17 cellular contexts compared by ENCODE assay signal in genomic region chr16:49833796-49834195, GRCh38. TPM values are rescaled to one million over a fixed set of nuclear protein-coding genes. Genes with fewer than 3 reads are reported as not detected.
A peak's percentile ranks its signal among the peaks of the same experiment; 100 is the strongest.
DNase-seq lines count a peak whose midpoint lies in the region; ATAC-seq and TF ChIP-seq lines count a peak whose summit lies in the region.
"Had no signal": no experiment of that assay in that cellular context is flagged by ENCODE, and none has a peak within 500 bp of the region (broad histone marks: within the 10 kb centered on the region; RNA-seq: fewer than 3 reads in every experiment).

No MANE protein-coding gene starts in this region.

- POLR2A ChIA-PET in activated CD8-positive, alpha-beta T cell treated with anti-CD3 and anti-CD28 coated beads, Interleukin-2, amount 10 ng/mL, durations not matched to agents 7 days and 5 days (lab: Charles Lee): no interaction called here

- no peak for TF ChIP-seq EP300 in ovary (IDR thresholded peaks at IDR 0.05)

- no peak overlapping the region for H3K4me3 Mint-ChIP-seq in immature natural killer cell
- no peak overlapping the region for H3K4me3 Mint-ChIP-seq in activated CD8-positive, alpha-beta T cell treated with anti-CD3 and anti-CD28 coated beads, Interleukin-2, amount 10 ng/mL, durations not matched to agents 7 days and 5 days
- H3K4me3 Mint-ChIP-seq: activated CD4-positive, alpha-beta memory T cell treated with anti-CD3 and anti-CD28 coated beads for 36 hours had no signal

- H3K27me3 ChIP-seq in left ventricle myocardium inferior (ENCODE audit: low read depth): peaks cover 18% of the 10 kb centered on the region
- no peaks in the 10 kb centered on the region for H3K27me3 ChIP-seq in ovary
- no peaks in the 10 kb centered on the region for H3K27me3 ChIP-seq in upper lobe of right lung
- H3K27me3 ChIP-seq: MG63 had no signal

- H3K9me3 ChIP-seq in left ventricle myocardium inferior (replicated peaks) (no peaks in the 10 kb centered on the region), ovary (no peaks in the 10 kb centered on the region), upper lobe of right lung (no peaks in the 10 kb centered on the region)
- H3K9me3 ChIP-seq: MG63 had no signal

- H3K4me1 ChIP-seq in left ventricle myocardium inferior (peaks cover 82% of the 10 kb centered on the region), ovary (ENCODE audit: insufficient read depth) (peaks cover 36% of the 10 kb centered on the region), upper lobe of right lung (peaks cover 30% of the 10 kb centered on the region)

- H3K27ac Mint-ChIP-seq in immature natural killer cell: no peak overlapping the region
- H3K27ac Mint-ChIP-seq in activated CD8-positive, alpha-beta T cell treated with anti-CD3 and anti-CD28 coated beads, Interleukin-2, amount 10 ng/mL, durations not matched to agents 7 days and 5 days: no peak overlapping the region
- H3K27ac Mint-ChIP-seq: activated CD4-positive, alpha-beta memory T cell treated with anti-CD3 and anti-CD28 coated beads for 36 hours had no signal

- peak; percentile 36 for DNase-seq in left ventricle myocardium inferior
- peak in 3 of 5 donors; percentile 41 to 54 (median 49) for DNase-seq in ovary
- no peak for DNase-seq in upper lobe of right lung
- DNase-seq in immature natural killer cell: no peak
- DNase-seq in activated CD8-positive, alpha-beta T cell treated with anti-CD3 and anti-CD28 coated beads, Interleukin-2, amount 10 ng/mL, durations not matched to agents 7 days and 5 days: no peak
- no peak for DNase-seq in activated naive CD4-positive, alpha-beta T cell treated with anti-CD3 and anti-CD28 coated beads, Interleukin-2, amount 50 U/mL, for 16 hours
- DNase-seq: activated CD4-positive, alpha-beta memory T cell treated with anti-CD3 and anti-CD28 coated beads for 36 hours; activated effector memory CD4-positive, alpha-beta T cell treated with anti-CD3 and anti-CD28 coated beads, Interleukin-2, amount 50 U/mL, for 16 hours; cerebellar nuclear complex; COR-L47; MG63; NCI-H2171; stimulated activated CD4-positive, alpha-beta T cell treated with anti-CD3 and anti-CD28 coated beads, Interleukin-4, amount 100 ng/mL, for 1 hour; stimulated activated naive CD4-positive, alpha-beta T cell treated with Interleukin-2 at 50 U/mL for 16 hours; T-helper 2 cell had no signal

- ATAC-seq in upper lobe of right lung: no peak
- no peak for ATAC-seq in activated CD8-positive, alpha-beta T cell treated with anti-CD3 and anti-CD28 coated beads, Interleukin-2, amount 10 ng/mL, durations not matched to agents 7 days and 5 days

- H3K9me3 Mint-ChIP-seq in immature natural killer cell: no peaks in the 10 kb centered on the region
- H3K9me3 Mint-ChIP-seq in activated CD8-positive, alpha-beta T cell treated with anti-CD3 and anti-CD28 coated beads, Interleukin-2, amount 10 ng/mL, durations not matched to agents 7 days and 5 days (ENCODE audit: insufficient read depth): no peaks in the 10 kb centered on the region
- H3K9me3 Mint-ChIP-seq: activated CD4-positive, alpha-beta memory T cell treated with anti-CD3 and anti-CD28 coated beads for 36 hours had no signal

- H3K4me3 ChIP-seq in left ventricle myocardium inferior (peak overlapping the region; percentile 11), ovary (no peak overlapping the region), upper lobe of right lung (no peak overlapping the region)
- H3K4me3 ChIP-seq: MG63 had no signal

- no peaks in the 10 kb centered on the region for H3K36me3 Mint-ChIP-seq in immature natural killer cell
- H3K36me3 Mint-ChIP-seq in activated CD8-positive, alpha-beta T cell treated with anti-CD3 and anti-CD28 coated beads, Interleukin-2, amount 10 ng/mL, durations not matched to agents 7 days and 5 days (ENCODE audit: low read depth): no peaks in the 10 kb centered on the region
- H3K36me3 Mint-ChIP-seq: activated CD4-positive, alpha-beta memory T cell treated with anti-CD3 and anti-CD28 coated beads for 36 hours had no signal

- TF ChIP-seq CTCF in left ventricle myocardium inferior (IDR thresholded peaks at IDR 0.05; ENCODE audit: borderline replicate concordance) (no peak), ovary (IDR thresholded peaks at IDR 0.05) (no peak), upper lobe of right lung (IDR thresholded peaks at IDR 0.05) (no peak)

- H3K36me3 ChIP-seq in left ventricle myocardium inferior: no peaks in the 10 kb centered on the region
- H3K36me3 ChIP-seq in ovary: no peaks in the 10 kb centered on the region
- no peaks in the 10 kb centered on the region for H3K36me3 ChIP-seq in upper lobe of right lung
- H3K36me3 ChIP-seq: MG63 had no signal

- intact Hi-C loops in left ventricle myocardium inferior (cut with micrococcal nuclease) (no loop called here), ovary (cut with DNase I) (no loop called here), upper lobe of right lung (cut with DNase I) (no loop called here)

- no peak for TF ChIP-seq POLR2A in ovary (IDR thresholded peaks at IDR 0.05)

- WGBS in ovary, 3 donors: 51 to 75% (median 61%) methylated on average over 9 of the region's 9 CpGs

- peaks cover 3 to 6% (median 6%) of the 10 kb centered on the region in 3 donors for H3K27me3 Mint-ChIP-seq in immature natural killer cell (ENCODE audit: low read depth in 3 of 3)
- H3K27me3 Mint-ChIP-seq in activated CD8-positive, alpha-beta T cell treated with anti-CD3 and anti-CD28 coated beads, Interleukin-2, amount 10 ng/mL, durations not matched to agents 7 days and 5 days (ENCODE audit: low read depth): peaks cover 9% of the 10 kb centered on the region

- no peaks in the 10 kb centered on the region for H3K4me1 Mint-ChIP-seq in immature natural killer cell
- no peaks in the 10 kb centered on the region for H3K4me1 Mint-ChIP-seq in activated CD8-positive, alpha-beta T cell treated with anti-CD3 and anti-CD28 coated beads, Interleukin-2, amount 10 ng/mL, durations not matched to agents 7 days and 5 days (ENCODE audit: low read depth)

- peak overlapping the region; percentile 35 for H3K27ac ChIP-seq in angular gyrus (ENCODE audit: low read depth, low read length)
- H3K27ac ChIP-seq in left ventricle myocardium inferior (replicated peaks): peak overlapping the region; percentile 87
- peak overlapping the region in 1 of 2 donors; percentile 85 for H3K27ac ChIP-seq in ovary
- H3K27ac ChIP-seq in upper lobe of right lung: peak overlapping the region; percentile 75
- H3K27ac ChIP-seq: HL-60 had no signal

- CTCF ChIA-PET in activated CD8-positive, alpha-beta T cell treated with anti-CD3 and anti-CD28 coated beads, Interleukin-2, amount 10 ng/mL, durations not matched to agents 7 days and 5 days (lab: Charles Lee): no interaction called here

RNA-seq across cellular contexts. Expression of gene ZNF423, which starts 22.1 kb away (rescaled TPM):
- total RNA-seq in left ventricle myocardium inferior (8.6 TPM), ovary (10 to 100 TPM in 5 of 7 donors, 1 to 10 TPM in 2; 3.3 to 40.3 (median 23.2) TPM), upper lobe of right lung (11.9 TPM)
- polyA plus RNA-seq in ovary (1 to 10 TPM; 4.7 to 6.0 TPM), immature natural killer cell (not detected)
- not detected for total RNA-seq in activated CD8-positive, alpha-beta T cell treated with anti-CD3 and anti-CD28 coated beads, Interleukin-2, amount 10 ng/mL, durations not matched to agents 7 days and 5 days
- total RNA-seq: activated CD4-positive, alpha-beta memory T cell treated with anti-CD3 and anti-CD28 coated beads for 36 hours had no signal

Comparison
In these comparisons a context has a peak if more than half of its experiments do, and no peak if none do; other contexts are left out.
1. DNase-seq: peak in left ventricle myocardium inferior (single experiment) and ovary (3 of 5); none in upper lobe of right lung (single experiment), immature natural killer cell (0 of 3), activated CD8-positive, alpha-beta T cell treated with anti-CD3 and anti-CD28 coated beads, Interleukin-2, amount 10 ng/mL, durations not matched to agents 7 days and 5 days (single experiment) and activated naive CD4-positive, alpha-beta T cell treated with anti-CD3 and anti-CD28 coated beads, Interleukin-2, amount 50 U/mL, for 16 hours (single experiment).